8 cellular contexts compared by ENCODE assay signal in the genomic region with DNA sequence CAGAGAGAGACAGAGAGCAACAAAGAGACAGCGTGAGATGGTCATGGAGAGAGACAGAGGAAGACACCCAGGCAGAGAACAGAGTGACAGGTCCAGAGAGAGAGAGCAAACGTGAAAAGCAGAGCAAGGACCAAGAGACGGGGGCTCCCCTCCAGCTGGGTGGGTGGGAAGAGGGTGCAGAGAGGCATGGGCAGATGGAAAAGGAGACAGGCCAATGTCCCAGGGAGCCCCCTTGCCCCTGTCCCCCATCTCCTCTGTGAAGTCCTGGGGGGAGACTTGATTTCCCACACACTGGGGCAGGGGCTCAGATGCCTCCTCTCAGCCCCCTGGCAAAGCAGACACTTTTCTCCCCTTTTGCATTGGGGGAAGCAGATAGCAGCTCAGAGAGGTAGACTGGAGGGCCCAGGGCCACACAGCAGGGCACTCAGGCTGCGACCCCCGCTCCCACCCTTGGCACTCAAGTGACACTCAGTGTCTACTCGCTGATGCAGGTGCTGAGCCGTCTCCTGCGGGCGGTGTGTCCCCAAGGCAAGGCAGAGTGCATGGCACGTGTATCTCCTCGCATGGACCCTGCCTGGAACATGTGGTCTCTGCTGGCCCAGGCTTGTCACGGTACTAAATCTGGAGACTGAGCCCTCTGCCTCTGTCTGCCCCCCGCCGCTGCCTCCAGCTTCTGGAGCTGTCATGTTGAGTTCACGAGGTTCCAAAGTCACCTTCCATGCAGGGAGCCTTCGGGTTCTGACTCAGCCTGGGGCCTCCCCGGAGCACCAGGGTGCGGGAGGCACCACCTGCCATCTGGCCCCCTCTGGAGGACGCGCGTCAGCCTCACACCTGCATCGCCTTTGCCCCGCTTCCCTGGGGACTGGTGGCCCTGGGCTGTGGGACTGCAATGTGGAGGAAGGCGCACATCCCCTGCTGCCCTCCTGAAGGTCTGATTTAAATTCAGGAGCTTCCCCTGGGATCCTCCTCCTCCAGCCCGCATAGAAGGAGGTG.
A peak's percentile ranks its signal among the peaks of the same experiment; 100 is the strongest.
DNase-seq lines count a peak whose midpoint lies in the region; ATAC-seq and TF ChIP-seq lines count a peak whose summit lies in the region.

No MANE protein-coding gene starts in this region.

- POLR2A ChIA-PET in CD8-positive, alpha-beta T cell (lab: Charles Lee): no interaction called here

- no peaks in the 10 kb centered on the region for H3K27me3 Mint-ChIP-seq in CD8-positive, alpha-beta T cell (ENCODE audit: low read depth)

- H3K36me3 ChIP-seq in stomach smooth muscle (ENCODE audit: control insufficient read depth in 2 of 2, insufficient read depth in 2 of 2, low read length in 2 of 2): no peaks in the 10 kb centered on the region
- H3K36me3 ChIP-seq in CD8-positive, alpha-beta T cell (ENCODE audit: insufficient read depth, low read length): no peaks in the 10 kb centered on the region

- H3K4me1 ChIP-seq in stomach smooth muscle (ENCODE audit: control insufficient read depth, insufficient read depth, low read length): peaks cover 35% of the 10 kb centered on the region
- H3K4me1 ChIP-seq in CD8-positive, alpha-beta T cell (ENCODE audit: insufficient read depth, low read length): no peaks in the 10 kb centered on the region

- no peak overlapping the region for H3K4me3 Mint-ChIP-seq in CD8-positive, alpha-beta T cell

- no peak overlapping the region for H3K27ac Mint-ChIP-seq in CD8-positive, alpha-beta T cell

- no peaks in the 10 kb centered on the region for H3K36me3 Mint-ChIP-seq in CD8-positive, alpha-beta T cell

- peak overlapping the region; percentile 80 for H3K27ac ChIP-seq in stomach smooth muscle (ENCODE audit: low read length)
- H3K27ac ChIP-seq in CD8-positive, alpha-beta T cell (ENCODE audit: low read depth, low read length): no peak overlapping the region

- intact Hi-C loops in Right ventricle myocardium inferior (cut with DNase I): loop anchor here (10.0 kb wide), 2 partner anchors 208 to 318 kb away; no protein-coding TSS in a partner anchor
- intact Hi-C loops in CD8-positive, alpha-beta T cell (cut with DNase I, micrococcal nuclease): no loop called here

- ATAC-seq in Right ventricle myocardium inferior (no peak), omental fat pad (ENCODE audit: low FRiP score) (no peak)
- ATAC-seq in CD8-positive, alpha-beta T cell: no peak

- peak; percentile 33 for DNase-seq in activated CD4-positive, alpha-beta T cell treated with anti-CD3 and anti-CD28 coated beads for 48 hours
- DNase-seq in activated CD4-positive, alpha-beta T cell treated with anti-CD3 and anti-CD28 coated beads for 1 hour: no peak
- peak; percentile 66 for DNase-seq in NCI-H2107 treated with DMSO at 0.1 percent for 48 hours (lab: John Stamatoyannopoulos, UW; ENCODE audit: unreplicated experiment)
- peak; percentile 53 for DNase-seq in Right ventricle myocardium inferior (ENCODE audit: missing footprints)
- no peak for DNase-seq in omental fat pad (ENCODE audit: low spot score)
- no peak for DNase-seq in anterior cingulate cortex (lab: John Stamatoyannopoulos, UW)
- no peak for DNase-seq in CD8-positive, alpha-beta T cell

- CTCF ChIA-PET in CD8-positive, alpha-beta T cell (lab: Charles Lee): interaction anchor here (1.2 to 1.6 kb wide), 3 partner anchors 8 to 219 kb away, joined by 3 read pairs; no protein-coding TSS in a partner anchor

- no peak for TF ChIP-seq CTCF in omental fat pad (IDR thresholded peaks at IDR 0.05)
- no peak for TF ChIP-seq CTCF in CD8-positive, alpha-beta T cell (IDR thresholded peaks at IDR 0.05)

- no peak overlapping the region for H3K9ac ChIP-seq in stomach smooth muscle (ENCODE audit: low read length in 2 of 2)

- no peaks in the 10 kb centered on the region for H3K4me1 Mint-ChIP-seq in CD8-positive, alpha-beta T cell (ENCODE audit: low read depth)

- H3K4me3 ChIP-seq in stomach smooth muscle (ENCODE audit: low read length in 2 of 2): no peak overlapping the region
- H3K4me3 ChIP-seq in CD8-positive, alpha-beta T cell (ENCODE audit: low read depth, low read length): no peak overlapping the region

- H3K9me3 Mint-ChIP-seq in CD8-positive, alpha-beta T cell: no peaks in the 10 kb centered on the region

- H3K9me3 ChIP-seq in stomach smooth muscle (ENCODE audit: control insufficient read depth in 2 of 2, low read length in 2 of 2): no peaks in the 10 kb centered on the region
- no peaks in the 10 kb centered on the region for H3K9me3 ChIP-seq in CD8-positive, alpha-beta T cell (ENCODE audit: low read length)

- H3K27me3 ChIP-seq in stomach smooth muscle (ENCODE audit: control insufficient read depth in 1 of 2, insufficient read depth in 2 of 2, low read length in 2 of 2): no peaks in the 10 kb centered on the region
- no peaks in the 10 kb centered on the region for H3K27me3 ChIP-seq in CD8-positive, alpha-beta T cell (ENCODE audit: insufficient read depth, low read length)

Comparison
In these comparisons a context has a peak if more than half of its experiments do, and no peak if none do; other contexts are left out.
1. DNase-seq: peak in activated CD4-positive, alpha-beta T cell treated with anti-CD3 and anti-CD28 coated beads for 48 hours (single experiment), NCI-H2107 treated with DMSO at 0.1 percent for 48 hours (single experiment) and Right ventricle myocardium inferior (single experiment); none in activated CD4-positive, alpha-beta T cell treated with anti-CD3 and anti-CD28 coated beads for 1 hour (single experiment), omental fat pad (single experiment), anterior cingulate cortex (0 of 58) and CD8-positive, alpha-beta T cell (0 of 7).